22 cellular contexts compared by ENCODE assay signal in genomic region chr14:37544407-37544806, GRCh38. TPM values are rescaled to one million over a fixed set of nuclear protein-coding genes. Genes with fewer than 3 reads are reported as not detected.
DNase-seq lines count a peak whose midpoint lies in the region; ATAC-seq and TF ChIP-seq lines count a peak whose summit lies in the region.
"Had no signal": no experiment of that assay in that cellular context is flagged by ENCODE, and none has a peak within 500 bp of the region (broad histone marks: within the 10 kb centered on the region; RNA-seq: fewer than 3 reads in every experiment).

No MANE protein-coding gene starts in this region.

- H3K4me3 ChIP-seq in colonic mucosa = no peak overlapping the region
- H3K4me3 ChIP-seq: GM23248, heart left ventricle, spleen, thyroid gland had no signal

- H3K27me3 ChIP-seq in colonic mucosa = no peaks in the 10 kb centered on the region
- H3K27me3 ChIP-seq: heart left ventricle, spleen, thyroid gland had no signal

- no peaks in the 10 kb centered on the region for H3K27me3 Mint-ChIP-seq in natural killer cell treated with Interleukin-12 subunit alpha and Interleukin-12 subunit beta and Interleukin-15 and Interleukin-18, amount 100 ng/mL, for 72 hours
- H3K27me3 Mint-ChIP-seq: activated CD8-positive, alpha-beta T cell treated with anti-CD3 and anti-CD28 coated beads for 36 hours; naive B cell had no signal

- intact Hi-C loops in colonic mucosa (cut with DNase I) = no loop called here

- ATAC-seq in natural killer cell treated with Interleukin-12 subunit alpha and Interleukin-12 subunit beta and Interleukin-15 and Interleukin-18, amount 100 ng/mL, for 72 hours = no peak
- ATAC-seq: activated CD8-positive, alpha-beta T cell treated with anti-CD3 and anti-CD28 coated beads for 36 hours; heart left ventricle; stimulated activated naive CD8-positive, alpha-beta T cell treated with anti-CD3 and anti-CD28 coated beads, Interleukin-15, Interleukin-2, amounts not matched to agents 100 U/mL and 50 U/mL, for 24 hours had no signal

- H3K27ac ChIP-seq in 22Rv1 = peak overlapping the region; percentile 84
- H3K27ac ChIP-seq in colonic mucosa = no peak overlapping the region
- H3K27ac ChIP-seq: GM23248, heart left ventricle, spleen, thyroid gland had no signal

- no peaks in the 10 kb centered on the region for H3K36me3 Mint-ChIP-seq in natural killer cell treated with Interleukin-12 subunit alpha and Interleukin-12 subunit beta and Interleukin-15 and Interleukin-18, amount 100 ng/mL, for 72 hours
- H3K36me3 Mint-ChIP-seq: naive B cell had no signal

- H3K27ac Mint-ChIP-seq in natural killer cell treated with Interleukin-12 subunit alpha and Interleukin-12 subunit beta and Interleukin-15 and Interleukin-18, amount 100 ng/mL, for 72 hours = no peak overlapping the region
- H3K27ac Mint-ChIP-seq: activated CD8-positive, alpha-beta T cell treated with anti-CD3 and anti-CD28 coated beads for 36 hours; naive B cell had no signal

- TF ChIP-seq CTCF in 22Rv1 (IDR thresholded peaks at IDR 0.05) = no peak
- TF ChIP-seq CTCF in colonic mucosa (IDR thresholded peaks at IDR 0.05) = no peak

- H3K4me1 ChIP-seq in colonic mucosa = no peaks in the 10 kb centered on the region
- H3K4me1 ChIP-seq: heart left ventricle, spleen, thyroid gland had no signal

- no peaks in the 10 kb centered on the region for H3K9me3 Mint-ChIP-seq in natural killer cell treated with Interleukin-12 subunit alpha and Interleukin-12 subunit beta and Interleukin-15 and Interleukin-18, amount 100 ng/mL, for 72 hours
- H3K9me3 Mint-ChIP-seq: activated CD8-positive, alpha-beta T cell treated with anti-CD3 and anti-CD28 coated beads for 36 hours had no signal

- no peak overlapping the region for H3K4me3 Mint-ChIP-seq in natural killer cell treated with Interleukin-12 subunit alpha and Interleukin-12 subunit beta and Interleukin-15 and Interleukin-18, amount 100 ng/mL, for 72 hours
- H3K4me3 Mint-ChIP-seq: activated CD8-positive, alpha-beta T cell treated with anti-CD3 and anti-CD28 coated beads for 36 hours; naive B cell had no signal

- H3K4me1 Mint-ChIP-seq in natural killer cell treated with Interleukin-12 subunit alpha and Interleukin-12 subunit beta and Interleukin-15 and Interleukin-18, amount 100 ng/mL, for 72 hours (ENCODE audit: low read depth in 2 of 2) = no peaks in the 10 kb centered on the region
- H3K4me1 Mint-ChIP-seq: naive B cell had no signal

- no peaks in the 10 kb centered on the region for H3K36me3 ChIP-seq in colonic mucosa
- H3K36me3 ChIP-seq: heart left ventricle, spleen, thyroid gland had no signal

- DNase-seq in NCI-H146 (lab: John Stamatoyannopoulos, UW) = peak; percentile 90
- DNase-seq in NCI-H748 (lab: John Stamatoyannopoulos, UW; ENCODE audit: unreplicated experiment) = peak; percentile 74
- peak; percentile 44 for DNase-seq in colonic mucosa
- DNase-seq in natural killer cell treated with Interleukin-12 subunit alpha and Interleukin-12 subunit beta and Interleukin-15 and Interleukin-18, amount 100 ng/mL, for 72 hours (ENCODE audit: low spot score) = no peak
- DNase-seq in A172 (ENCODE audit: low spot score) = no peak
- DNase-seq in NCI-H446 (lab: John Stamatoyannopoulos, UW) = no peak
- DNase-seq in ecto neural progenitor cell (ENCODE audit: low spot score) = no peak
- DNase-seq: activated CD8-positive, alpha-beta T cell treated with anti-CD3 and anti-CD28 coated beads for 36 hours; cortex of kidney; GM23248; heart left ventricle; mesenchymal stem cell; naive B cell; NCI-H1436 treated with DMSO at 0.1 percent for 48 hours; NCI-H510A treated with DMSO at 0.1 percent for 48 hours; spleen; stimulated activated CD4-positive, alpha-beta T cell treated with anti-CD3 and anti-CD28 coated beads, Interleukin-4, amount 100 ng/mL, for 4 hours; stimulated activated naive CD8-positive, alpha-beta T cell treated with anti-CD3 and anti-CD28 coated beads, Interleukin-15, Interleukin-2, amounts not matched to agents 100 U/mL and 50 U/mL, for 24 hours; T-helper 9 cell; thyroid gland had no signal

- no peaks in the 10 kb centered on the region for H3K9me3 ChIP-seq in colonic mucosa
- H3K9me3 ChIP-seq: heart left ventricle, thyroid gland had no signal

- no peak overlapping the region for H3K9ac ChIP-seq in colonic mucosa (ENCODE audit: low read depth in 2 of 2, low read length in 2 of 2)
- H3K9ac ChIP-seq: GM23248 had no signal

RNA-seq across cellular contexts. Expression of gene FOXA1, which starts 50.6 kb away (rescaled TPM):
- 10 to 100 TPM; 70.5 to 87.7 TPM for total RNA-seq in colonic mucosa
- total RNA-seq in natural killer cell treated with Interleukin-12 subunit alpha and Interleukin-12 subunit beta and Interleukin-15 and Interleukin-18, amount 100 ng/mL, for 72 hours = not detected
- 1.4 and 1.7 TPM in 2 replicates for total RNA-seq in A172 (2014; rRNA removed; shearing (Covaris generic))
- total RNA-seq: activated CD8-positive, alpha-beta T cell treated with anti-CD3 and anti-CD28 coated beads for 36 hours; GM23248; heart left ventricle; omental fat pad; spleen had no signal

RNA-seq across cellular contexts. Expression of gene TTC6, which starts 51.0 kb away (rescaled TPM):
- 1 to 10 TPM; 4.5 to 4.7 TPM for total RNA-seq in colonic mucosa
- total RNA-seq in natural killer cell treated with Interleukin-12 subunit alpha and Interleukin-12 subunit beta and Interleukin-15 and Interleukin-18, amount 100 ng/mL, for 72 hours = not detected
- 0.14 and 1.5 TPM in 2 replicates for total RNA-seq in A172 (2014; rRNA removed; shearing (Covaris generic))
- total RNA-seq: activated CD8-positive, alpha-beta T cell treated with anti-CD3 and anti-CD28 coated beads for 36 hours; GM23248; heart left ventricle; omental fat pad; spleen had no signal

Comparison
In these comparisons a context has a peak if more than half of its experiments do, and no peak if none do; other contexts are left out.
1. DNase-seq: peak in NCI-H146 (single experiment), NCI-H748 (single experiment) and colonic mucosa (single experiment); none in natural killer cell treated with Interleukin-12 subunit alpha and Interleukin-12 subunit beta and Interleukin-15 and Interleukin-18, amount 100 ng/mL, for 72 hours (single experiment), A172 (single experiment), NCI-H446 (0 of 2) and ecto neural progenitor cell (single experiment).
2. RNA of gene FOXA1, which starts 50.6 kb away (total RNA-seq): 70.5 to 87.7 TPM in colonic mucosa; 1.4 to 1.7 TPM in A172 and not detected in natural killer cell treated with Interleukin-12 subunit alpha and Interleukin-12 subunit beta and Interleukin-15 and Interleukin-18, amount 100 ng/mL, for 72 hours; every median in the first group is over 10 times any median in the second.